8 cellular contexts compared by ENCODE assay signal in genomic region chr6:29723666-29724588, GRCh38. TPM values are rescaled to one million over a fixed set of nuclear protein-coding genes. Genes with fewer than 3 reads are reported as not detected.
DNase-seq lines count a peak whose midpoint lies in the region; ATAC-seq lines count a peak whose summit lies in the region.

No MANE protein-coding gene starts in this region.

- peak; percentile 88 for DNase-seq in activated CD4-positive, alpha-beta memory T cell treated with anti-CD3 and anti-CD28 coated beads for 36 hours
- peak; percentile 73 for DNase-seq in effector CD8-positive, alpha-beta T cell (lab: John Stamatoyannopoulos, UW)
- DNase-seq in stimulated activated effector memory CD8-positive, alpha-beta T cell treated with anti-CD3 and anti-CD28 coated beads, Interleukin-12 subunit alpha, Interleukin-12 subunit beta, amount 100 ng/mL, for 72 hours (ENCODE audit: low spot score in 2 of 2) = peak; percentile 40 to 77
- no peak for DNase-seq in KG1 (lab: John Stamatoyannopoulos, UW)
- DNase-seq in NCI-H446 (lab: John Stamatoyannopoulos, UW) = no peak

- H3K36me3 Mint-ChIP-seq in activated CD4-positive, alpha-beta memory T cell treated with anti-CD3 and anti-CD28 coated beads for 36 hours = peaks cover 50% of the 10 kb centered on the region
- H3K36me3 Mint-ChIP-seq in stimulated activated effector memory CD8-positive, alpha-beta T cell treated with anti-CD3 and anti-CD28 coated beads, Interleukin-12 subunit alpha, Interleukin-12 subunit beta, amount 100 ng/mL, for 72 hours = peaks cover 67% of the 10 kb centered on the region

- H3K27ac Mint-ChIP-seq in activated CD4-positive, alpha-beta memory T cell treated with anti-CD3 and anti-CD28 coated beads for 36 hours = peak overlapping the region; percentile 92
- H3K27ac Mint-ChIP-seq in stimulated activated effector memory CD8-positive, alpha-beta T cell treated with anti-CD3 and anti-CD28 coated beads, Interleukin-12 subunit alpha, Interleukin-12 subunit beta, amount 100 ng/mL, for 72 hours = peak overlapping the region; percentile 97

- peaks cover 21 to 25% of the 10 kb centered on the region in 2 donors for H3K36me3 ChIP-seq in muscle layer of duodenum (ENCODE audit: control insufficient read depth in 1 of 2, insufficient read depth in 2 of 2, low read length in 2 of 2)

- peak overlapping the region; percentile 72 to 92 for H3K4me3 ChIP-seq in muscle layer of duodenum (ENCODE audit: low read depth in 1 of 2, low read length in 2 of 2)

- no peaks in the 10 kb centered on the region for H3K9me3 Mint-ChIP-seq in activated CD4-positive, alpha-beta memory T cell treated with anti-CD3 and anti-CD28 coated beads for 36 hours
- H3K9me3 Mint-ChIP-seq in stimulated activated effector memory CD8-positive, alpha-beta T cell treated with anti-CD3 and anti-CD28 coated beads, Interleukin-12 subunit alpha, Interleukin-12 subunit beta, amount 100 ng/mL, for 72 hours = no peaks in the 10 kb centered on the region

- intact Hi-C loops in activated CD4-positive, alpha-beta memory T cell treated with anti-CD3 and anti-CD28 coated beads for 36 hours (cut with micrococcal nuclease) = loop anchor here (5.0 kb wide), 2 partner anchors 338 to 488 kb away; partner anchors contain the start of genes POLR1H and TRIM26

- H3K27me3 Mint-ChIP-seq in activated CD4-positive, alpha-beta memory T cell treated with anti-CD3 and anti-CD28 coated beads for 36 hours = no peaks in the 10 kb centered on the region

- POLR2A ChIA-PET in activated CD4-positive, alpha-beta memory T cell treated with anti-CD3 and anti-CD28 coated beads for 36 hours (lab: Charles Lee) = no interaction called here

- peak overlapping the region; percentile 79 for H3K27ac ChIP-seq in muscle layer of duodenum (ENCODE audit: low read length)

- peaks cover 5 to 12% of the 10 kb centered on the region in 2 donors for H3K4me1 ChIP-seq in muscle layer of duodenum (ENCODE audit: control insufficient read depth in 1 of 2, insufficient read depth in 2 of 2, low read length in 2 of 2)

- H3K27me3 ChIP-seq in muscle layer of duodenum (ENCODE audit: low read depth, low read length) = no peaks in the 10 kb centered on the region

- ATAC-seq in GM18498 (IDR thresholded peaks at IDR 0.05; ENCODE audit: unreplicated experiment) (peak; percentile 58), HG03135 (IDR thresholded peaks at IDR 0.05; ENCODE audit: unreplicated experiment) (peak; percentile 19)
- ATAC-seq in stimulated activated effector memory CD8-positive, alpha-beta T cell treated with anti-CD3 and anti-CD28 coated beads, Interleukin-12 subunit alpha, Interleukin-12 subunit beta, amount 100 ng/mL, for 72 hours = peak; percentile 72

- H3K4me1 Mint-ChIP-seq in activated CD4-positive, alpha-beta memory T cell treated with anti-CD3 and anti-CD28 coated beads for 36 hours (ENCODE audit: low read depth) = peaks cover 61% of the 10 kb centered on the region
- H3K4me1 Mint-ChIP-seq in stimulated activated effector memory CD8-positive, alpha-beta T cell treated with anti-CD3 and anti-CD28 coated beads, Interleukin-12 subunit alpha, Interleukin-12 subunit beta, amount 100 ng/mL, for 72 hours = peaks cover 64% of the 10 kb centered on the region

- no peaks in the 10 kb centered on the region for H3K9me3 ChIP-seq in muscle layer of duodenum (ENCODE audit: control insufficient read depth in 1 of 2, low read length in 2 of 2)

- CTCF ChIA-PET in activated CD4-positive, alpha-beta memory T cell treated with anti-CD3 and anti-CD28 coated beads for 36 hours (lab: Charles Lee) = no interaction called here

- H3K4me3 Mint-ChIP-seq in activated CD4-positive, alpha-beta memory T cell treated with anti-CD3 and anti-CD28 coated beads for 36 hours = peak overlapping the region; percentile 86
- H3K4me3 Mint-ChIP-seq in stimulated activated effector memory CD8-positive, alpha-beta T cell treated with anti-CD3 and anti-CD28 coated beads, Interleukin-12 subunit alpha, Interleukin-12 subunit beta, amount 100 ng/mL, for 72 hours = peak overlapping the region; percentile 90

RNA-seq across cellular contexts. Expression of gene HLA-F, which starts 0.7 kb away (rescaled TPM):
- total RNA-seq in activated CD4-positive, alpha-beta memory T cell treated with anti-CD3 and anti-CD28 coated beads for 36 hours = 100 to 1,000 TPM; 256 to 270 TPM

RNA-seq across cellular contexts. Expression of gene ZFP57, which starts 43.0 kb away (rescaled TPM):
- total RNA-seq in activated CD4-positive, alpha-beta memory T cell treated with anti-CD3 and anti-CD28 coated beads for 36 hours = not detected

Comparison
In these comparisons a context has a peak if more than half of its experiments do, and no peak if none do; other contexts are left out.
1. ATAC-seq: peak in every context shown above with its lines; median percentile 72 in stimulated activated effector memory CD8-positive, alpha-beta T cell treated with anti-CD3 and anti-CD28 coated beads, Interleukin-12 subunit alpha, Interleukin-12 subunit beta, amount 100 ng/mL, for 72 hours; 58 in GM18498; 19 in HG03135.
2. DNase-seq: peak in activated CD4-positive, alpha-beta memory T cell treated with anti-CD3 and anti-CD28 coated beads for 36 hours (single experiment), effector CD8-positive, alpha-beta T cell (single experiment) and stimulated activated effector memory CD8-positive, alpha-beta T cell treated with anti-CD3 and anti-CD28 coated beads, Interleukin-12 subunit alpha, Interleukin-12 subunit beta, amount 100 ng/mL, for 72 hours (2 of 2); none in KG1 (single experiment) and NCI-H446 (0 of 2).